In genomic region chr2:11784747-11785610, GRCh38 we compare ENCODE assay signal across 1 cellular context.
A peak's percentile ranks its signal among the peaks of the same experiment; 100 is the strongest.
TF ChIP-seq lines count a peak whose summit lies in the region.

No MANE protein-coding gene starts in this region.

TF ChIP-seq in IMR-90, 13 proteins besides CTCF, POLR2A, EP300 and RAD21:
- TF ChIP-seq SMC3 (IDR thresholded peaks at IDR 0.05; ENCODE audit: low read depth, low read length): peak; percentile 54
- TF ChIP-seq MXI1 (IDR thresholded peaks at IDR 0.05; ENCODE audit: borderline replicate concordance, low read depth, low read length): no peak
- TF ChIP-seq FOS (IDR thresholded peaks at IDR 0.05; ENCODE audit: low read depth, low read length): no peak
- TF ChIP-seq RCOR1 (IDR thresholded peaks at IDR 0.05; ENCODE audit: insufficient replicate concordance, low read length): no peak
- no peak for TF ChIP-seq MAZ (IDR thresholded peaks at IDR 0.05; ENCODE audit: borderline replicate concordance, low read depth, low read length)
